In the genomic region with DNA sequence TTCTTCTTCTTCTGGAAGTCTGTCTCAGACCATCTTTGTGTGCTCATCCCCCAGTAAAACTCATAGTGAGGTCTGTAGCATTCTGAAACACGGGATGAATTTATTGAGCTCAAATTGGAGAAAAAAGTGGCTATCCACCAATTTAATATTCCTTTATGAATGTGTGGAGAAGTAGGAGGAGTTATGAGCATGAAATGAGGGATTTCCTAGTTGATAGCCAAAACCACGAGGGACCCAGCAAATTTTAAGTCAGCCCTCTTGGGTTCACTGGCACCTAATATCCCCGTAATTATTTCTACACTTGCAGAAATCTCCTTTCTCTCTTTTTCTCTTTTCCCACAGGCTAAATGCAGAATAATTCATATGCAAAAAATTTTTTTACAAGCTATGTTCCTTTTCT, we compare ENCODE assay signal across 38 cellular contexts. TPM values are rescaled to one million over a fixed set of nuclear protein-coding genes. Genes with fewer than 3 reads are reported as not detected.
"Had no signal": no experiment of that assay in that cellular context is flagged by ENCODE, and none has a peak within 500 bp of the region (broad histone marks: within the 10 kb centered on the region; RNA-seq: fewer than 3 reads in every experiment).

OR52A1 (minus strand) TSS at position 101 of the 400 bp plus-strand sequence. CDS start 2,388 bp downstream, outside the sequence.

- H3K36me3 ChIP-seq: MG63 had no signal

- DNase-seq: Karpas-422, Kasumi-1, MG63, MM.1S, NCI-H1048, NCI-H1092, NCI-H1092 treated with DMSO at 0.1 percent for 48 hours, NCI-H1105, NCI-H1105 treated with DMSO at 0.1 percent for 48 hours, NCI-H1417, NCI-H1417 treated with DMSO at 0.1 percent for 48 hours, NCI-H1436, NCI-H1436 treated with DMSO at 0.1 percent for 48 hours, NCI-H146, NCI-H1694, NCI-H1694 treated with DMSO at 0.1 percent for 48 hours, NCI-H187, NCI-H187 treated with DMSO at 0.1 percent for 48 hours, NCI-H1930, NCI-H2029, NCI-H2029 treated with DMSO at 0.1 percent for 48 hours, NCI-H2081, NCI-H2081 treated with DMSO at 0.1 percent for 48 hours, NCI-H2107, NCI-H2171, NCI-H2171 treated with DMSO at 0.1 percent for 48 hours, NCI-H2227 treated with DMSO at 0.1 percent for 48 hours, NCI-H226, NCI-H345, NCI-H446, NCI-H446 treated with DMSO at 0.1 percent for 48 hours, NCI-H510A, NCI-H510A treated with DMSO at 0.1 percent for 48 hours, NCI-H524 had no signal

- H3K4me3 ChIP-seq: MG63 had no signal

- H3K27me3 ChIP-seq: MG63 had no signal

- H3K9me3 ChIP-seq: MG63 had no signal

RNA-seq across cellular contexts. Expression of gene OR52A1, which starts in this region (rescaled TPM):
- total RNA-seq: LHCN-M2, M059J, MCF 10A, NCI-H460 had no signal
